Comparison of ENCODE assay signal across 9 cellular contexts in the genomic region with DNA sequence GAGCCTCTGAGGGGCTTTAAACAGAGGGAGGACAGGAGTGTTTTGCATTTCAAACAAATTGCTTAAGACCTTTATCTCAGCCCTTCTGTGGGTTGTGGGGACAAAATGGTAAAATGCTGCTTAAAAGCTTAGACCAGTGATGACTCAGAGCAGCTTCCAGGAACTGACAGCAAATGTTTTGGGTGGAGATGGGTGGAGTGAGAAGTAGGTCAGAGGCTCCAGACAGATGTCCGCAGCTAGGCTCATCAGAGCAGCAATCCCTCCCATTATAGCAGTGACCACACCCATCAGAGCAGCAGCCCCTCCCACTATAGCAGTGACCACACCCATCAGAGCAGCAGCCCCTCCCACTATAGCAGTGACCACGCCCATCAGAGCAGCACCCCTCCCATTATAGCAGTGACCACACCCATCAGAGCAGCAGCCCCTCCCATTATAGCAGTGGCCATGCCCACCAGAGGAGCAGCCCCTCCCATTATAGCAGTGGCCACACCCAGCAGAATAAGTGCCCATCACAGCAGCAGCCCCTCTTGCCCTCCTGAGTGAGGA.
DNase-seq lines count a peak whose midpoint lies in the region; ATAC-seq and TF ChIP-seq lines count a peak whose summit lies in the region.
"Had no signal": no experiment of that assay in that cellular context is flagged by ENCODE, and none has a peak within 500 bp of the region (broad histone marks: within the 10 kb centered on the region; RNA-seq: fewer than 3 reads in every experiment).

No MANE protein-coding gene starts in this region.

- DNase-seq in HFFc6 (peak; percentile 8), SW 1271 (lab: John Stamatoyannopoulos, UW) (peak; percentile 6 to 46), fibroblast of gingiva (ENCODE audit: low read depth) (peak; percentile 60), iPS-NIHi7 (ENCODE audit: extremely low spot score) (no peak), hippocampal formation (lab: John Stamatoyannopoulos, UW) (no peak), NCI-H1417 treated with DMSO at 0.1 percent for 48 hours (lab: John Stamatoyannopoulos, UW) (no peak)
- peak; percentile 41 for DNase-seq in stimulated activated CD4-positive, alpha-beta T cell treated with anti-CD3 and anti-CD28 coated beads, Interleukin-1b, Interleukin-23, amount 100 ng/mL, for 48 hours

- no peak for TF ChIP-seq CTCF in HFFc6 (IDR thresholded peaks at IDR 0.05)

- H3K36me3 Mint-ChIP-seq in HFFc6 (ENCODE audit: low read depth): peaks cover 12% of the 10 kb centered on the region

- ATAC-seq in HG03439 (IDR thresholded peaks at IDR 0.05; ENCODE audit: unreplicated experiment): no peak

- no peak overlapping the region for H3K27ac Mint-ChIP-seq in HFFc6
- H3K27ac Mint-ChIP-seq: stimulated activated naive CD8-positive, alpha-beta T cell treated with anti-CD3 and anti-CD28 coated beads, Interleukin-15, Interleukin-2, amounts not matched to agents 100 ng/mL and 50 ng/mL, for 24 hours had no signal

- H3K4me1 Mint-ChIP-seq in HFFc6 (ENCODE audit: low read depth): no peaks in the 10 kb centered on the region

- peaks cover 43% of the 10 kb centered on the region for H3K9me3 Mint-ChIP-seq in HFFc6
- H3K9me3 Mint-ChIP-seq: stimulated activated naive CD8-positive, alpha-beta T cell treated with anti-CD3 and anti-CD28 coated beads, Interleukin-15, Interleukin-2, amounts not matched to agents 100 ng/mL and 50 ng/mL, for 24 hours had no signal

- H3K27me3 Mint-ChIP-seq in HFFc6 (ENCODE audit: insufficient read depth): peaks cover 2% of the 10 kb centered on the region

- no peak overlapping the region for H3K4me3 Mint-ChIP-seq in HFFc6
- H3K4me3 Mint-ChIP-seq: stimulated activated naive CD8-positive, alpha-beta T cell treated with anti-CD3 and anti-CD28 coated beads, Interleukin-15, Interleukin-2, amounts not matched to agents 100 ng/mL and 50 ng/mL, for 24 hours had no signal

Comparison
In these comparisons a context has a peak if more than half of its experiments do, and no peak if none do; other contexts are left out.
1. DNase-seq: peak in HFFc6 (single experiment), SW 1271 (2 of 2), fibroblast of gingiva (single experiment) and stimulated activated CD4-positive, alpha-beta T cell treated with anti-CD3 and anti-CD28 coated beads, Interleukin-1b, Interleukin-23, amount 100 ng/mL, for 48 hours (single experiment); none in iPS-NIHi7 (single experiment), hippocampal formation (0 of 2) and NCI-H1417 treated with DMSO at 0.1 percent for 48 hours (single experiment).